Comparison of ENCODE assay signal across 25 cellular contexts in the genomic region with DNA sequence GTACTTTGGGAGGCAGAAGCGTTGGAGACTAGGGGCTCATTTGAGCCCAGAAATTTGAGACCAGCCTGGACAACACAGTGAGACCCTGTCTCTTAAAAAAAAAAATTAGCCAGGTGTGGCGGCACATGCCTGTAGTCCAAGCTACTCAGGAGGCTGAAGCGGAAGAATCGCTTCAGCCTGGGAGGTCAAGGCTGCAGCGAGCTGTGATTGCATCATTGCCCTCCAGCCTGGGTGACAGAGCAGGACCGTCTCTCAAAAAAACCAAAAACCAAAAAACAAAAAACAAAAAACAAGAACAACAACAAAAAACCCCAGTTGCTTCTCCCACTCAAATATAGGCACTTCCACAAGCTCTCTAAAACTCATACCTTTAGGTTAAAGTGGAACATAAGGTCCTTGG. TPM values are rescaled to one million over a fixed set of nuclear protein-coding genes. Genes with fewer than 3 reads are reported as not detected.
"Had no signal": no experiment of that assay in that cellular context is flagged by ENCODE, and none has a peak within 500 bp of the region (broad histone marks: within the 10 kb centered on the region; RNA-seq: fewer than 3 reads in every experiment).

No MANE protein-coding gene starts in this region.

- DNase-seq: stimulated activated CD4-positive, alpha-beta T cell treated with anti-CD3 and anti-CD28 coated beads, Interleukin-2, amount 100 ng/mL, for 48 hours; stimulated activated CD4-positive, alpha-beta T cell treated with anti-CD3 and anti-CD28 coated beads, Interleukin-4, amount 100 ng/mL, for 1 hour; stimulated activated CD4-positive, alpha-beta T cell treated with anti-CD3 and anti-CD28 coated beads, Interleukin-4, amount 100 ng/mL, for 24 hours; stimulated activated CD4-positive, alpha-beta T cell treated with anti-CD3 and anti-CD28 coated beads, Interleukin-4, amount 100 ng/mL, for 4 hours; stimulated activated CD8-positive, alpha-beta memory T cell treated with anti-CD3 and anti-CD28 coated beads, Interleukin-4, amount 100 ng/mL, for 48 hours; stimulated activated naive B cell treated with anti-CD40 and anti-IgM and Interleukin-4, amounts not matched to agents 10 μg/mL and 1 μg/mL and 100 μg/mL, for 72 hours; stimulated activated naive CD4-positive, alpha-beta T cell; stimulated activated naive CD4-positive, alpha-beta T cell treated with Interleukin-2 at 50 U/mL for 16 hours; stimulated activated naive CD8-positive, alpha-beta T cell treated with anti-CD3 and anti-CD28 coated beads, Interleukin-15, amount 100 ng/mL, for 72 hours; stimulated activated naive CD8-positive, alpha-beta T cell treated with anti-CD3 and anti-CD28 coated beads, Interleukin-15, Interleukin-2, amounts not matched to agents 100 U/mL and 50 U/mL, for 24 hours; stomach; substantia nigra; testis; thyroid gland; tibial artery; transverse colon; trophoblast cell; upper lobe of left lung; upper lobe of right lung; uterus had no signal

- H3K4me1 ChIP-seq: stomach, suprapubic skin, testis, thyroid gland, tibial artery, tibial nerve, transverse colon, upper lobe of right lung, uterus, vagina had no signal

- H3K9me3 ChIP-seq: stomach, suprapubic skin, testis, thoracic aorta, thyroid gland, tibial artery, tibial nerve, transverse colon, upper lobe of left lung, upper lobe of right lung, uterus, vagina had no signal

- ATAC-seq: stimulated activated memory B cell treated with anti-CD40 and anti-IgM and Interleukin-4, amounts not matched to agents 10 μg/mL and 1 μg/mL and 100 μg/mL, for 72 hours; stimulated activated naive B cell treated with anti-CD40 and anti-IgM and Interleukin-4, amounts not matched to agents 10 μg/mL and 1 μg/mL and 100 μg/mL, for 72 hours; stimulated activated naive CD8-positive, alpha-beta T cell treated with anti-CD3 and anti-CD28 coated beads, Interleukin-15, Interleukin-2, amounts not matched to agents 100 U/mL and 50 U/mL, for 24 hours; upper lobe of right lung had no signal

- H3K36me3 ChIP-seq: stomach, suprapubic skin, thoracic aorta, thyroid gland, tibial artery, tibial nerve, transverse colon, upper lobe of left lung, upper lobe of right lung, uterus, vagina had no signal

- H3K27ac ChIP-seq: stomach, suprapubic skin, testis, thoracic aorta, thyroid gland, tibial artery, tibial nerve, transverse colon, upper lobe of left lung, upper lobe of right lung, uterus, vagina had no signal

- H3K4me3 ChIP-seq: stomach, suprapubic skin, testis, thoracic aorta, thyroid gland, tibial artery, tibial nerve, transverse colon, upper lobe of left lung, upper lobe of right lung, uterus, vagina had no signal

- H3K27me3 ChIP-seq: testis, thyroid gland, tibial artery, tibial nerve, transverse colon, upper lobe of left lung, upper lobe of right lung, uterus, vagina had no signal

RNA-seq across cellular contexts. Expression of a gene that starts 27.4 kb away (rescaled TPM):
- total RNA-seq: suprapubic skin had no signal
